Comparison of ENCODE assay signal across 8 cellular contexts in genomic region chr10:112949875-112950507, GRCh38. TPM values are rescaled to one million over a fixed set of nuclear protein-coding genes. Genes with fewer than 3 reads are reported as not detected.
DNase-seq lines count a peak whose midpoint lies in the region; ATAC-seq and TF ChIP-seq lines count a peak whose summit lies in the region.

Gene TCF7L2 (plus strand): TSS chr10:112950247. CDS start chr10:112950757, 510 bp downstream.

- TF ChIP-seq CTCF in GM10248 (IDR thresholded peaks at IDR 0.05; ENCODE audit: control extremely low read depth, extremely low read depth, low read depth, missing control alignments): no peak
- TF ChIP-seq CTCF in endothelial cell (IDR thresholded peaks at IDR 0.05; ENCODE audit: unreplicated experiment): no peak

- H3K4me1 ChIP-seq in NT2/D1 (ENCODE audit: insufficient read depth, insufficient read length): no peaks in the 10 kb centered on the region

- no peaks in the 10 kb centered on the region for H3K27me3 ChIP-seq in NT2/D1 (ENCODE audit: insufficient read depth, insufficient read length)

- H3K36me3 ChIP-seq in NT2/D1 (ENCODE audit: insufficient read depth, insufficient read length, low read length): peaks cover 3% of the 10 kb centered on the region

- H3K27me3 Mint-ChIP-seq in endothelial cell (ENCODE audit: unreplicated experiment): peaks cover 7% of the 10 kb centered on the region

- DNase-seq in GM10248 (ENCODE audit: extremely low spot score) (peak; percentile 55), HuH-7 (ENCODE audit: low spot score) (peak; percentile 81), NT2/D1 (ENCODE audit: low read depth, low spot score) (peak; percentile 94), activated T-cell treated with anti-CD3 and anti-CD28 coated beads for 1 hour (ENCODE audit: low read depth) (peak; percentile 48), endothelial cell (ENCODE audit: low spot score) (peak; percentile 94), medulla oblongata (ENCODE audit: extremely low spot score) (peak; percentile 98)
- DNase-seq in stimulated activated CD8-positive, alpha-beta memory T cell treated with anti-CD3 and anti-CD28 coated beads, Interleukin-15, amount 100 ng/mL, for 4 hours (ENCODE audit: low read depth in 2 of 2): peak; percentile 32 to 42

- peak within 1 kb of the TSS; percentile 99 for H3K4me3 Mint-ChIP-seq in endothelial cell (ENCODE audit: unreplicated experiment)

- H3K9me3 ChIP-seq in NT2/D1 (ENCODE audit: insufficient read depth, low read length): no peaks in the 10 kb centered on the region

- ATAC-seq in GM21576 (IDR thresholded peaks at IDR 0.05; ENCODE audit: unreplicated experiment): no peak

- POLR2A ChIA-PET in GM10248 (lab: Yijun Ruan, JAX): no interaction called here

- no peaks in the 10 kb centered on the region for H3K9me3 Mint-ChIP-seq in endothelial cell (ENCODE audit: unreplicated experiment)

- peak within 1 kb of the TSS; percentile 86 for H3K9ac ChIP-seq in NT2/D1 (ENCODE audit: insufficient read length, low read depth)

- H3K27ac Mint-ChIP-seq in endothelial cell (ENCODE audit: unreplicated experiment): peak within 1 kb of the TSS; percentile 92

- peaks cover 3% of the 10 kb centered on the region for H3K36me3 Mint-ChIP-seq in endothelial cell (ENCODE audit: low read depth, unreplicated experiment)

- CTCF ChIA-PET in GM10248 (lab: Yijun Ruan, JAX): no interaction called here

- peak within 1 kb of the TSS; percentile 75 for H3K4me3 ChIP-seq in NT2/D1 (ENCODE audit: insufficient read length, low read depth)

- H3K4me1 Mint-ChIP-seq in endothelial cell (ENCODE audit: unreplicated experiment): peaks cover 27% of the 10 kb centered on the region

RNA-seq across cellular contexts. Expression of gene TCF7L2, which starts in this region (rescaled TPM):
- total RNA-seq in endothelial cell (ENCODE audit: unreplicated experiment): 49.3 TPM

Comparison
In these comparisons a context has a peak if more than half of its experiments do, and no peak if none do; other contexts are left out.
1. DNase-seq: peak in every context shown above with its lines; median percentile 98 in medulla oblongata; 94 in NT2/D1; 94 in endothelial cell; 81 in HuH-7; 55 in GM10248; 48 in activated T-cell treated with anti-CD3 and anti-CD28 coated beads for 1 hour; 37 in stimulated activated CD8-positive, alpha-beta memory T cell treated with anti-CD3 and anti-CD28 coated beads, Interleukin-15, amount 100 ng/mL, for 4 hours.